21 cellular contexts compared by ENCODE assay signal in genomic region chr18:8469793-8470192, GRCh38.
DNase-seq lines count a peak whose midpoint lies in the region; ATAC-seq and TF ChIP-seq lines count a peak whose summit lies in the region.
"Had no signal": no experiment of that assay in that cellular context is flagged by ENCODE, and none has a peak within 500 bp of the region (broad histone marks: within the 10 kb centered on the region; RNA-seq: fewer than 3 reads in every experiment).

No MANE protein-coding gene starts in this region.

- ATAC-seq in GM19023 (IDR thresholded peaks at IDR 0.05; ENCODE audit: unreplicated experiment), result no peak
- ATAC-seq: CD8-positive, alpha-beta T cell; stimulated activated effector memory CD8-positive, alpha-beta T cell treated with anti-CD3 and anti-CD28 coated beads, Interleukin-12 subunit alpha, Interleukin-12 subunit beta, amount 100 ng/mL, for 72 hours; T-cell had no signal

- H3K4me2 ChIP-seq in skeletal muscle satellite cell (ENCODE audit: low read length), result peak overlapping the region; percentile 15

- H3K4me3 ChIP-seq in HFF-Myc (replicated peaks; ENCODE audit: low read depth, low read length) (no peak overlapping the region), skeletal muscle satellite cell (ENCODE audit: low read length) (no peak overlapping the region)
- H3K4me3 ChIP-seq: coronary artery, Peyer's patch had no signal

- peaks cover 0 to 4% (median 3%) of the 10 kb centered on the region in 5 experiments for H3K9me3 Mint-ChIP-seq in brain
- H3K9me3 Mint-ChIP-seq: activated naive CD8-positive, alpha-beta T cell treated with anti-CD3 and anti-CD28 coated beads, Interleukin-2, amount 10 ng/mL, durations not matched to agents 7 days and 5 days; CD8-positive, alpha-beta T cell had no signal

- H3K27me3 ChIP-seq in skeletal muscle satellite cell (ENCODE audit: control insufficient read depth, insufficient read depth, low read length), result peaks cover 28% of the 10 kb centered on the region
- H3K27me3 ChIP-seq: Peyer's patch had no signal

- H3K36me3 Mint-ChIP-seq in brain, result no peaks in the 10 kb centered on the region
- H3K36me3 Mint-ChIP-seq: activated naive CD8-positive, alpha-beta T cell treated with anti-CD3 and anti-CD28 coated beads, Interleukin-2, amount 10 ng/mL, durations not matched to agents 7 days and 5 days; CD8-positive, alpha-beta T cell; stimulated activated effector memory CD8-positive, alpha-beta T cell treated with anti-CD3 and anti-CD28 coated beads, Interleukin-12 subunit alpha, Interleukin-12 subunit beta, amount 100 ng/mL, for 72 hours; T-cell had no signal

- DNase-seq in HFF-Myc (ENCODE audit: extremely low read depth, low read depth) (peak; percentile 4), foreskin melanocyte (peak; percentile 50), mesenteric fat pad (ENCODE audit: low spot score) (no peak), DMS79 treated with DMSO at 0.1 percent for 48 hours (lab: John Stamatoyannopoulos, UW) (no peak)
- DNase-seq: activated CD4-positive, CD25-positive, alpha-beta regulatory T cell treated with anti-CD3 and anti-CD28 coated beads, Interleukin-2, amount 50 U/mL, for 72 hours; activated naive CD8-positive, alpha-beta T cell treated with anti-CD3 and anti-CD28 coated beads, Interleukin-2, amount 10 ng/mL, durations not matched to agents 7 days and 5 days; activated T-cell treated with anti-CD3 and anti-CD28 coated beads, Interleukin-2, amount 50 U/mL, for 1 hour; CD8-positive, alpha-beta T cell; GOT3; kidney; naive B cell; NCI-H1694 treated with DMSO at 0.1 percent for 48 hours; NCI-H524; Peyer's patch; stimulated activated CD4-positive, alpha-beta T cell treated with anti-CD3 and anti-CD28 coated beads, Interleukin-4, amount 100 ng/mL, for 1 hour; T-cell had no signal

- H3K4me1 Mint-ChIP-seq in brain, result peaks cover 36% of the 10 kb centered on the region
- H3K4me1 Mint-ChIP-seq: naive B cell; stimulated activated effector memory CD8-positive, alpha-beta T cell treated with anti-CD3 and anti-CD28 coated beads, Interleukin-12 subunit alpha, Interleukin-12 subunit beta, amount 100 ng/mL, for 72 hours; T-cell had no signal

- peaks cover 5% of the 10 kb centered on the region for H3K4me1 ChIP-seq in skeletal muscle satellite cell (ENCODE audit: control insufficient read depth, insufficient read depth, low read length)
- H3K4me1 ChIP-seq: Peyer's patch had no signal

- peak overlapping the region; percentile 26 to 87 (median 47) for H3K27ac Mint-ChIP-seq in brain
- H3K27ac Mint-ChIP-seq: activated naive CD8-positive, alpha-beta T cell treated with anti-CD3 and anti-CD28 coated beads, Interleukin-2, amount 10 ng/mL, durations not matched to agents 7 days and 5 days; CD8-positive, alpha-beta T cell; stimulated activated effector memory CD8-positive, alpha-beta T cell treated with anti-CD3 and anti-CD28 coated beads, Interleukin-12 subunit alpha, Interleukin-12 subunit beta, amount 100 ng/mL, for 72 hours; T-cell had no signal

- no peaks in the 10 kb centered on the region for H3K36me3 ChIP-seq in skeletal muscle satellite cell (ENCODE audit: insufficient read depth, low read length)
- H3K36me3 ChIP-seq: Peyer's patch had no signal

- H3K27me3 Mint-ChIP-seq in brain, result peaks cover 5% of the 10 kb centered on the region

- H3K9ac ChIP-seq in skeletal muscle satellite cell (ENCODE audit: low read depth, low read length), result no peak overlapping the region

- TF ChIP-seq CTCF in HFF-Myc (IDR thresholded peaks at IDR 0.05; ENCODE audit: low read depth, low read length, missing control alignments) (no peak), brain (conservative IDR thresholded peaks at IDR 0.05) (no peak)

- H3K4me3 Mint-ChIP-seq in brain, result peak overlapping the region in 2 of 5 experiments; percentile 6 to 44
- H3K4me3 Mint-ChIP-seq: activated naive CD8-positive, alpha-beta T cell treated with anti-CD3 and anti-CD28 coated beads, Interleukin-2, amount 10 ng/mL, durations not matched to agents 7 days and 5 days; CD8-positive, alpha-beta T cell; naive B cell; stimulated activated effector memory CD8-positive, alpha-beta T cell treated with anti-CD3 and anti-CD28 coated beads, Interleukin-12 subunit alpha, Interleukin-12 subunit beta, amount 100 ng/mL, for 72 hours; T-cell had no signal

- H3K9me3 ChIP-seq in skeletal muscle satellite cell (replicated peaks; ENCODE audit: low read length), result no peaks in the 10 kb centered on the region
- H3K9me3 ChIP-seq: Peyer's patch had no signal

Comparison
In these comparisons a context has a peak if more than half of its experiments do, and no peak if none do; other contexts are left out.
1. DNase-seq: peak in HFF-Myc (single experiment) and foreskin melanocyte (single experiment); none in mesenteric fat pad (single experiment) and DMS79 treated with DMSO at 0.1 percent for 48 hours (single experiment).